In the genomic region with DNA sequence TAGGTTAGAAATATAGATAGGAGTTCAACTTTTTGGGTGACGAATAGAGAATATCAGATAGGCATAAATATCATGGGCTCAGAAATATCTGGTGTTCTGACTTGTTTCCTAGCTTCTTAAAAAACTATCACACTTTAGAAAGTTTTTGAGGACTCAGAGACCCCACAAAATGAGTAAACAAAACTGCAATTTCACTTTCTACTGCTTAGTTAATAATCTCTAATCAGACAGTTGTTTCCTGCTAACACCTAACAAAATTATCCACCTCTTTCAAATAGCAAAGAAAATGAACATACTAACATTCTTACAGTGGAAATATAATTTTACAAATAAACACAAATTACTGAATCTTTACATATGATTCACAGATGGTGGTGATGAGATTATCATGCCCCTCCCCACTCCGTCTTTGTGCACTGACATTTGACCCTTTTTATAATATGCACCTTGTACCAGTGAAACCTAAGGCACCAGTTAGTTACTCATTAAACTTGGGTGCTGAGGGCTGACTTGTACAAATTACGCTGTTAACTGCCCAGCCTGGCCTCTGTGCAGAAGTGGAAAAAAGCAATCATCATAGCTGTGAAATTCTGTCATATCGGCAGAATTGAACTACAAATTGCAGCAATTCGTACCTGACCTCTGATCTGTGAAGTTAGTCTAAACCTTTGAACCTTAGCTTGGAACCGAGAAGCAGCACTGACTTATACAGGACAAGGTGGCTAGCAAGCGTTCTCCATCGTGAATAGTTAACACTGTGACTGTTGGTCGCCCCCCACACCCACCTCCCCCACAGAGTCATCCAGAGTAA, we compare ENCODE assay signal across 1 cellular context.
TF ChIP-seq lines count a peak whose summit lies in the region.

No MANE protein-coding gene starts in this region.

TF ChIP-seq in GM12878, 131 proteins besides CTCF, POLR2A, EP300 and RAD21 (continued from another document):
- TF ChIP-seq, protein P1, sequence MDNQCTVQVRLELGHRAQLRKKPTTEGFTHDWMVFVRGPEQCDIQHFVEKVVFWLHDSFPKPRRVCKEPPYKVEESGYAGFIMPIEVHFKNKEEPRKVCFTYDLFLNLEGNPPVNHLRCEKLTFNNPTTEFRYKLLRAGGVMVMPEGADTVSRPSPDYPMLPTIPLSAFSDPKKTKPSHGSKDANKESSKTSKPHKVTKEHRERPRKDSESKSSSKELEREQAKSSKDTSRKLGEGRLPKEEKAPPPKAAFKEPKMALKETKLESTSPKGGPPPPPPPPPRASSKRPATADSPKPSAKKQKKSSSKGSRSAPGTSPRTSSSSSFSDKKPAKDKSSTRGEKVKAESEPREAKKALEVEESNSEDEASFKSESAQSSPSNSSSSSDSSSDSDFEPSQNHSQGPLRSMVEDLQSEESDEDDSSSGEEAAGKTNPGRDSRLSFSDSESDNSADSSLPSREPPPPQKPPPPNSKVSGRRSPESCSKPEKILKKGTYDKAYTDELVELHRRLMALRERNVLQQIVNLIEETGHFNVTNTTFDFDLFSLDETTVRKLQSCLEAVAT (IDR thresholded peaks at IDR 0.05) = peak; percentile 77
- TF ChIP-seq SMAD5 (IDR thresholded peaks at IDR 0.05; ENCODE audit: low read depth) (no peak), IKZF2 (IDR thresholded peaks at IDR 0.05) (peak; percentile 51 to 68; a peak in 2 of 4 replicates), SMARCA5 (IDR thresholded peaks at IDR 0.05) (peak; percentile 29; the same call in 1 of the 2 replicates), ZNF384 (IDR thresholded peaks at IDR 0.05; ENCODE audit: borderline replicate concordance, low read depth, low read length) (no peak), MTA2 (IDR thresholded peaks at IDR 0.05; ENCODE audit: low read depth) (peak; percentile 92), KLF5 (IDR thresholded peaks at IDR 0.05; ENCODE audit: partially characterized antibody) (no peak), NR2F1 (conservative IDR thresholded peaks at IDR 0.05) (peak; percentile 99), BACH1 (IDR thresholded peaks at IDR 0.05; ENCODE audit: borderline replicate concordance) (peak; percentile 58; the same call in 1 of the 2 replicates), CREB1 (IDR thresholded peaks at IDR 0.05; ENCODE audit: low read depth) (no peak), IKZF1 (conservative IDR thresholded peaks at IDR 0.05) (peak; percentile 58), MYC (IDR thresholded peaks at IDR 0.05; ENCODE audit: insufficient read depth, insufficient read length, insufficient replicate concordance, low read length, severe bottlenecking) (no peak), DPF2 (IDR thresholded peaks at IDR 0.05) (peak; percentile 89), CHD2 (IDR thresholded peaks at IDR 0.05; ENCODE audit: borderline replicate concordance, low read depth, low read length) (peak; percentile 48; the same call in 1 of the 2 replicates), BHLHE40 (IDR thresholded peaks at IDR 0.05; ENCODE audit: borderline replicate concordance in 1 of 2, low read depth in 2 of 2, low read length in 1 of 2) (peak in 1 of 2 experiments; percentile 38; a peak in 1 of 4 replicates), ATF7 (IDR thresholded peaks at IDR 0.05; ENCODE audit: low read depth) (peak; percentile 91), ESRRA (IDR thresholded peaks at IDR 0.05; ENCODE audit: low read length) (no peak), PAX8 (IDR thresholded peaks at IDR 0.05) (peak; percentile 55; the same call in 1 of the 2 replicates), NR2C1 (IDR thresholded peaks at IDR 0.05) (peak; percentile 89)
- TF ChIP-seq, protein P2, sequence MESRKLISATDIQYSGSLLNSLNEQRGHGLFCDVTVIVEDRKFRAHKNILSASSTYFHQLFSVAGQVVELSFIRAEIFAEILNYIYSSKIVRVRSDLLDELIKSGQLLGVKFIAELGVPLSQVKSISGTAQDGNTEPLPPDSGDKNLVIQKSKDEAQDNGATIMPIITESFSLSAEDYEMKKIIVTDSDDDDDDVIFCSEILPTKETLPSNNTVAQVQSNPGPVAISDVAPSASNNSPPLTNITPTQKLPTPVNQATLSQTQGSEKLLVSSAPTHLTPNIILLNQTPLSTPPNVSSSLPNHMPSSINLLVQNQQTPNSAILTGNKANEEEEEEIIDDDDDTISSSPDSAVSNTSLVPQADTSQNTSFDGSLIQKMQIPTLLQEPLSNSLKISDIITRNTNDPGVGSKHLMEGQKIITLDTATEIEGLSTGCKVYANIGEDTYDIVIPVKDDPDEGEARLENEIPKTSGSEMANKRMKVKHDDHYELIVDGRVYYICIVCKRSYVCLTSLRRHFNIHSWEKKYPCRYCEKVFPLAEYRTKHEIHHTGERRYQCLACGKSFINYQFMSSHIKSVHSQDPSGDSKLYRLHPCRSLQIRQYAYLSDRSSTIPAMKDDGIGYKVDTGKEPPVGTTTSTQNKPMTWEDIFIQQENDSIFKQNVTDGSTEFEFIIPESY (IDR thresholded peaks at IDR 0.05) = 0 out of 2 replicates have a peak, but pooled peaks have one; percentile 39
- TF ChIP-seq, protein P3, sequence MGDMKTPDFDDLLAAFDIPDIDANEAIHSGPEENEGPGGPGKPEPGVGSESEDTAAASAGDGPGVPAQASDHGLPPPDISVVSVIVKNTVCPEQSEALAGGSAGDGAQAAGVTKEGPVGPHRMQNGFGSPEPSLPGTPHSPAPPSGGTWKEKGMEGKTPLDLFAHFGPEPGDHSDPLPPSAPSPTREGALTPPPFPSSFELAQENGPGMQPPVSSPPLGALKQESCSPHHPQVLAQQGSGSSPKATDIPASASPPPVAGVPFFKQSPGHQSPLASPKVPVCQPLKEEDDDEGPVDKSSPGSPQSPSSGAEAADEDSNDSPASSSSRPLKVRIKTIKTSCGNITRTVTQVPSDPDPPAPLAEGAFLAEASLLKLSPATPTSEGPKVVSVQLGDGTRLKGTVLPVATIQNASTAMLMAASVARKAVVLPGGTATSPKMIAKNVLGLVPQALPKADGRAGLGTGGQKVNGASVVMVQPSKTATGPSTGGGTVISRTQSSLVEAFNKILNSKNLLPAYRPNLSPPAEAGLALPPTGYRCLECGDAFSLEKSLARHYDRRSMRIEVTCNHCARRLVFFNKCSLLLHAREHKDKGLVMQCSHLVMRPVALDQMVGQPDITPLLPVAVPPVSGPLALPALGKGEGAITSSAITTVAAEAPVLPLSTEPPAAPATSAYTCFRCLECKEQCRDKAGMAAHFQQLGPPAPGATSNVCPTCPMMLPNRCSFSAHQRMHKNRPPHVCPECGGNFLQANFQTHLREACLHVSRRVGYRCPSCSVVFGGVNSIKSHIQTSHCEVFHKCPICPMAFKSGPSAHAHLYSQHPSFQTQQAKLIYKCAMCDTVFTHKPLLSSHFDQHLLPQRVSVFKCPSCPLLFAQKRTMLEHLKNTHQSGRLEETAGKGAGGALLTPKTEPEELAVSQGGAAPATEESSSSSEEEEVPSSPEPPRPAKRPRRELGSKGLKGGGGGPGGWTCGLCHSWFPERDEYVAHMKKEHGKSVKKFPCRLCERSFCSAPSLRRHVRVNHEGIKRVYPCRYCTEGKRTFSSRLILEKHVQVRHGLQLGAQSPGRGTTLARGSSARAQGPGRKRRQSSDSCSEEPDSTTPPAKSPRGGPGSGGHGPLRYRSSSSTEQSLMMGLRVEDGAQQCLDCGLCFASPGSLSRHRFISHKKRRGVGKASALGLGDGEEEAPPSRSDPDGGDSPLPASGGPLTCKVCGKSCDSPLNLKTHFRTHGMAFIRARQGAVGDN (IDR thresholded peaks at IDR 0.05) = peak; percentile 53
- TF ChIP-seq, protein P4, sequence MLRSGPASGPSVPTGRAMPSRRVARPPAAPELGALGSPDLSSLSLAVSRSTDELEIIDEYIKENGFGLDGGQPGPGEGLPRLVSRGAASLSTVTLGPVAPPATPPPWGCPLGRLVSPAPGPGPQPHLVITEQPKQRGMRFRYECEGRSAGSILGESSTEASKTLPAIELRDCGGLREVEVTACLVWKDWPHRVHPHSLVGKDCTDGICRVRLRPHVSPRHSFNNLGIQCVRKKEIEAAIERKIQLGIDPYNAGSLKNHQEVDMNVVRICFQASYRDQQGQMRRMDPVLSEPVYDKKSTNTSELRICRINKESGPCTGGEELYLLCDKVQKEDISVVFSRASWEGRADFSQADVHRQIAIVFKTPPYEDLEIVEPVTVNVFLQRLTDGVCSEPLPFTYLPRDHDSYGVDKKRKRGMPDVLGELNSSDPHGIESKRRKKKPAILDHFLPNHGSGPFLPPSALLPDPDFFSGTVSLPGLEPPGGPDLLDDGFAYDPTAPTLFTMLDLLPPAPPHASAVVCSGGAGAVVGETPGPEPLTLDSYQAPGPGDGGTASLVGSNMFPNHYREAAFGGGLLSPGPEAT (IDR thresholded peaks at IDR 0.05; ENCODE audit: low read depth) = 0 out of 2 replicates have a peak, but pooled peaks have one; percentile 50
- TF ChIP-seq, protein P5, sequence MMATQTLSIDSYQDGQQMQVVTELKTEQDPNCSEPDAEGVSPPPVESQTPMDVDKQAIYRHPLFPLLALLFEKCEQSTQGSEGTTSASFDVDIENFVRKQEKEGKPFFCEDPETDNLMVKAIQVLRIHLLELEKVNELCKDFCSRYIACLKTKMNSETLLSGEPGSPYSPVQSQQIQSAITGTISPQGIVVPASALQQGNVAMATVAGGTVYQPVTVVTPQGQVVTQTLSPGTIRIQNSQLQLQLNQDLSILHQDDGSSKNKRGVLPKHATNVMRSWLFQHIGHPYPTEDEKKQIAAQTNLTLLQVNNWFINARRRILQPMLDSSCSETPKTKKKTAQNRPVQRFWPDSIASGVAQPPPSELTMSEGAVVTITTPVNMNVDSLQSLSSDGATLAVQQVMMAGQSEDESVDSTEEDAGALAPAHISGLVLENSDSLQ (IDR thresholded peaks at IDR 0.05) = peak; percentile 82
